ENCODE assay signal across 1 cellular context in genomic region chr4:100682477-100683218, GRCh38.
TF ChIP-seq lines count a peak whose summit lies in the region.

No MANE protein-coding gene starts in this region.

TF ChIP-seq in GM23338, 12 proteins besides CTCF, POLR2A, EP300 and RAD21 (continued from another document):
- no peak for TF ChIP-seq ZNF462 (CRISPR knock-in tag; IDR thresholded peaks at IDR 0.05)
- no peak for TF ChIP-seq NANOG (IDR thresholded peaks at IDR 0.05; ENCODE audit: borderline replicate concordance)
- TF ChIP-seq POLR2AphosphoS5 (IDR thresholded peaks at IDR 0.05; ENCODE audit: low read depth), result no peak
